Comparison of ENCODE assay signal across 15 cellular contexts in the genomic region with DNA sequence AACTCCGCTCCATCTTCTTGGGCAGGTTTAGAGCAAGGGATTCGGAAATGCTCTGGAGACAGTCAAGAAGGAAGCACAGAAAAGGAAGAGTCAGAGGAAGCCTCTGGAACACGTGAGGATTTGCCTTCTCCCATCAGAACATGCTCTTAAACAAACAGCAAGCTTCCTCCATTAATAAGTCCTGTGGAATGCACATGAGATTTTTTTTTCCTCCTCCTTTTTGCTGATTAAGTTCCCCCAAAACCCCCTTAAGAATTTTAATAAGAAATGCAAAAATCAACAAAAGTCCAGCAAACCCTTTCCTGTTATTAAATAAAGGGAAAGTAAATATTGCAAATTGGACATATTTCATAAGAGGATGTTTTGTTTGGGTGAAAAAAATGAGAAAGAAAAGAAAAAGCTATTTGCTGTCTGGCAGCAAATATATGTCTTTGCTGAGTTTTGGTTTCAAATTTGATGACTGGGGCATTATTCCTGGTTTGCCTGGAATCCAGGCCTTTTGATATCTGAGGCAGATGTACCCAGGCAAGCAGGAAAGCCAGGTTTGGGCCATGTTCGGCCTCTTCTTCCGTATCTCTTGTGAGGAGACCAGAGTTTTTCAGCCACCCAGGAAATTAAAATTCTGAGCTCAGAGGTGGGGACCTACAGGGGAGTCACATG. TPM values are rescaled to one million over a fixed set of nuclear protein-coding genes. Genes with fewer than 3 reads are reported as not detected.
DNase-seq lines count a peak whose midpoint lies in the region; ATAC-seq and TF ChIP-seq lines count a peak whose summit lies in the region.
"Had no signal": no experiment of that assay in that cellular context is flagged by ENCODE, and none has a peak within 500 bp of the region (broad histone marks: within the 10 kb centered on the region; RNA-seq: fewer than 3 reads in every experiment).

No MANE protein-coding gene starts in this region.

- TF ChIP-seq CTCF in astrocyte of the cerebellum (IDR thresholded peaks at IDR 0.05; ENCODE audit: low read depth, low read length, missing control alignments) (no peak), hepatocyte (IDR thresholded peaks at IDR 0.05; ENCODE audit: poor library complexity) (no peak)

- H3K27me3 ChIP-seq in GM23248 (replicated peaks; ENCODE audit: insufficient read depth) (no peaks in the 10 kb centered on the region), hepatocyte (no peaks in the 10 kb centered on the region)
- H3K27me3 ChIP-seq: dorsolateral prefrontal cortex had no signal

- peaks cover 11% of the 10 kb centered on the region for H3K4me1 Mint-ChIP-seq in stimulated activated memory B cell treated with anti-CD40 and anti-IgM and Interleukin-4, amounts not matched to agents 10 μg/mL and 1 μg/mL and 100 μg/mL, for 72 hours

- H3K4me1 ChIP-seq in GM23248 (ENCODE audit: insufficient read depth) (peaks cover 15% of the 10 kb centered on the region), hepatocyte (ENCODE audit: insufficient read depth) (peaks cover 18% of the 10 kb centered on the region)

- peak overlapping the region; percentile 20; the same call in 1 of the 2 replicates for H3K27ac ChIP-seq in GM23248
- peak overlapping the region; percentile 74 for H3K27ac ChIP-seq in hepatocyte
- H3K27ac ChIP-seq: dorsolateral prefrontal cortex had no signal

- H3K79me2 ChIP-seq in GM23248 (ENCODE audit: insufficient read depth) (no peaks in the 10 kb centered on the region), hepatocyte (no peaks in the 10 kb centered on the region)

- H3K27ac Mint-ChIP-seq in stimulated activated memory B cell treated with anti-CD40 and anti-IgM and Interleukin-4, amounts not matched to agents 10 μg/mL and 1 μg/mL and 100 μg/mL, for 72 hours = peak overlapping the region; percentile 12
- H3K27ac Mint-ChIP-seq: CD8-positive, alpha-beta T cell; GM23338; memory B cell; T-cell had no signal

- H3K36me3 ChIP-seq in GM23248 (ENCODE audit: low read depth) = no peaks in the 10 kb centered on the region
- H3K36me3 ChIP-seq in hepatocyte (replicated peaks; ENCODE audit: insufficient read depth, low read depth) = no peaks in the 10 kb centered on the region

- WGBS in GM23248 (ENCODE audit: low coverage in 1 of 2, low lambda C conversion rate in 2 of 2, missing lambda C conversion rate in 2 of 2), 2 experiments = 46 to 49% methylated on average over 5 of the region's 5 CpGs
- 77% methylated on average over 5 of the region's 5 CpGs for WGBS in hepatocyte (ENCODE audit: low lambda C conversion rate, missing lambda C conversion rate)

- H3K4me2 ChIP-seq in GM23248 (ENCODE audit: unreplicated experiment) (peak overlapping the region; percentile 3), hepatocyte (no peak overlapping the region)
- H3K4me2 ChIP-seq: GM23338 had no signal

- H3K9me2 ChIP-seq in GM23248 (ENCODE audit: insufficient read depth) (no peaks in the 10 kb centered on the region), hepatocyte (replicated peaks; ENCODE audit: insufficient read depth) (no peaks in the 10 kb centered on the region)

- H3K9me3 ChIP-seq in GM23248 (ENCODE audit: low read depth) = no peaks in the 10 kb centered on the region
- H3K9me3 ChIP-seq in hepatocyte (ENCODE audit: low read depth) = no peaks in the 10 kb centered on the region

- H3K27me3 Mint-ChIP-seq in stimulated activated memory B cell treated with anti-CD40 and anti-IgM and Interleukin-4, amounts not matched to agents 10 μg/mL and 1 μg/mL and 100 μg/mL, for 72 hours = no peaks in the 10 kb centered on the region
- H3K27me3 Mint-ChIP-seq: memory B cell, T-cell had no signal

- DNase-seq in GM23248 (peak; percentile 71), astrocyte of the cerebellum (ENCODE audit: low read depth) (peak; percentile 26), hepatocyte (ENCODE audit: low spot score) (no peak), NCI-H2081 (lab: John Stamatoyannopoulos, UW) (no peak), COLO668 (lab: John Stamatoyannopoulos, UW; ENCODE audit: unreplicated experiment) (no peak)
- no peak for DNase-seq in activated effector memory CD4-positive, alpha-beta T cell treated with Interleukin-2 at 50 U/mL for 16 hours
- DNase-seq in stimulated activated CD4-positive, alpha-beta T cell treated with anti-CD3 and anti-CD28 coated beads, Interleukin-15, amount 100 ng/mL, for 24 hours = no peak
- DNase-seq: activated naive CD4-positive, alpha-beta T cell treated with Interleukin-2 at 50 U/mL for 16 hours; CD8-positive, alpha-beta T cell; dorsolateral prefrontal cortex; NCI-H1694; T-cell had no signal

- H4K20me1 ChIP-seq in GM23248 (ENCODE audit: insufficient read depth) = no peaks in the 10 kb centered on the region
- no peaks in the 10 kb centered on the region for H4K20me1 ChIP-seq in hepatocyte (ENCODE audit: insufficient read depth, poor library complexity, severe bottlenecking)

- no peaks in the 10 kb centered on the region for H3F3A ChIP-seq in GM23248 (ENCODE audit: insufficient read depth)

- no peak overlapping the region for H3K4me3 ChIP-seq in GM23248
- H3K4me3 ChIP-seq in astrocyte of the cerebellum (ENCODE audit: low read depth, low read length) = no peak overlapping the region
- no peak overlapping the region for H3K4me3 ChIP-seq in hepatocyte
- H3K4me3 ChIP-seq: dorsolateral prefrontal cortex, GM23338 had no signal

- no peak overlapping the region for H3K9ac ChIP-seq in GM23248

- no peak overlapping the region for H3K4me3 Mint-ChIP-seq in stimulated activated memory B cell treated with anti-CD40 and anti-IgM and Interleukin-4, amounts not matched to agents 10 μg/mL and 1 μg/mL and 100 μg/mL, for 72 hours
- H3K4me3 Mint-ChIP-seq: CD8-positive, alpha-beta T cell; GM23338; memory B cell; T-cell had no signal

- H3K36me3 Mint-ChIP-seq in stimulated activated memory B cell treated with anti-CD40 and anti-IgM and Interleukin-4, amounts not matched to agents 10 μg/mL and 1 μg/mL and 100 μg/mL, for 72 hours = no peaks in the 10 kb centered on the region
- H3K36me3 Mint-ChIP-seq: CD8-positive, alpha-beta T cell; memory B cell; T-cell had no signal

- ATAC-seq in stimulated activated memory B cell treated with anti-CD40 and anti-IgM and Interleukin-4, amounts not matched to agents 10 μg/mL and 1 μg/mL and 100 μg/mL, for 72 hours = no peak
- ATAC-seq: CD8-positive, alpha-beta T cell; GM23338; T-cell had no signal

- in situ Hi-C loops in GM23248 (cut with MboI) = loop anchor here (5.0 kb wide), 1 partner anchor 339 kb away; no protein-coding TSS in a partner anchor
- in situ Hi-C loops in astrocyte of the cerebellum (cut with HindIII; ENCODE audit: low sequenced_read_pairs) = loop anchor here (25.0 kb wide), 1 partner anchor 339 kb away; no protein-coding TSS in a partner anchor

- H2AFZ ChIP-seq in GM23248 (peak overlapping the region; percentile 71), hepatocyte (no peak overlapping the region)

- H3K9me3 Mint-ChIP-seq in stimulated activated memory B cell treated with anti-CD40 and anti-IgM and Interleukin-4, amounts not matched to agents 10 μg/mL and 1 μg/mL and 100 μg/mL, for 72 hours = no peaks in the 10 kb centered on the region
- H3K9me3 Mint-ChIP-seq: CD8-positive, alpha-beta T cell; GM23338; memory B cell; T-cell had no signal

RNA-seq across cellular contexts. Expression of a gene that starts 7.9 kb away (rescaled TPM):
- total RNA-seq in GM23248 (2014; rRNA removed; shearing (Covaris generic)) = 9.6 and 15.6 TPM in 2 replicates
- 12.3 and 13.6 TPM in 2 replicates for polyA plus RNA-seq in GM23248 (2016; fragmentation: Nextera tagmentation; extraction: Ambion mirVana)
- 7.8 and 9.6 TPM in 2 replicates for total RNA-seq in hepatocyte
- polyA plus RNA-seq in hepatocyte = 17.8 and 23.2 TPM in 2 replicates

Comparison
In these comparisons a context has a peak if more than half of its experiments do, and no peak if none do; other contexts are left out.
1. DNase-seq: peak in GM23248 (single experiment) and astrocyte of the cerebellum (single experiment); none in hepatocyte (single experiment), activated effector memory CD4-positive, alpha-beta T cell treated with Interleukin-2 at 50 U/mL for 16 hours (single experiment), NCI-H2081 (0 of 2), COLO668 (single experiment) and stimulated activated CD4-positive, alpha-beta T cell treated with anti-CD3 and anti-CD28 coated beads, Interleukin-15, amount 100 ng/mL, for 24 hours (single experiment).